9 cellular contexts compared by ENCODE assay signal in the genomic region with DNA sequence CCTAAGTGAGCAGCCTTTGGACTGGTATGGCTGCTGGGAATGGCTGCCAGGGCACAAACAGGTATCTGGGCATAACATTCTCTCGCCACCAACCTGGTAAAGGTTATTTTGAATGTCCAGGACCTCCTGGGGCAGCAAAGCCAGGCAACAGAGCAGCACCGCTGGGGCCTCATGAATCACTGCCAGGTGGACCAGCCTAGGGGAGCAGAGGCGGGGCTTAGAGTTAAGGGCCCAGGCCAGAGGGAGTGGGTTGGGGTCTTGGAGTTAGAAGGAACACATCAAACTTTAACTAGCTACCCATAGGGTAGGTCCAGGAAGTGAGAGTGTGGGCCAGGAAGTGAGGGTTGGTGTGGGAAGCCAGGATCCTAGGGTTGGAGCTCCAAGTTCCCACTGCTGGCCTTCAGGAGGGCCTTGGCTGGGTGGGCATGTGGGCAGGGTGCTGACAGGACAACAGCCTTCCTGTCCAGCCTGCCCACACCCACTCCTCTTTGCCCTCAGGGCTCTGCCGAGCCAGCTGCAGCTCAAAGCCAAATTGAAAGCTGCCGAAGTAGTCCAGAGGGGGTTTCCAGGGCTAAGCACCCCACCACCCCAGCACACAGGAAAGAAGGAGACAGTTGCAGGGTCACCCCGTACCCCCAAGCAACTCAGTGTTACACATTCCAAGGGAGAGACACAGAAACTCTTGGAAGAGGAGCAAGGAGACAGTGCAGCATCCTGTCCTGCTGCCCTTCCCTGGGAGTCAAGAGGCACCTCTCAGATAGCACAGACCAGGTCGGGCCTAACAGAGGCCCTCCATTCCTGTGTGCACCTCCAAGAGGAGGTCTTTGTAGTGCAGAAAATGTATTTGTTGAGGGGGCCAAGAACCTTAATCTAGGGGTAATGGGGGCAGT. TPM values are rescaled to one million over a fixed set of nuclear protein-coding genes. Genes with fewer than 3 reads are reported as not detected.
DNase-seq lines count a peak whose midpoint lies in the region; ATAC-seq and TF ChIP-seq lines count a peak whose summit lies in the region.
"Had no signal": no experiment of that assay in that cellular context is flagged by ENCODE, and none has a peak within 500 bp of the region (broad histone marks: within the 10 kb centered on the region; RNA-seq: fewer than 3 reads in every experiment).

No MANE protein-coding gene starts in this region.

- H3K9me3 ChIP-seq in mesodermal cell (ENCODE audit: control insufficient read depth, low read length) = no peaks in the 10 kb centered on the region
- no peaks in the 10 kb centered on the region for H3K9me3 ChIP-seq in vagina

- H3K36me3 ChIP-seq in mesodermal cell (ENCODE audit: control insufficient read depth, insufficient read depth, low read length) = peaks cover 23% of the 10 kb centered on the region
- H3K36me3 ChIP-seq in vagina = no peaks in the 10 kb centered on the region
- H3K36me3 ChIP-seq: cardiac muscle cell had no signal

- peak; percentile 23 for DNase-seq in left cardiac atrium
- DNase-seq in cardiac septum (ENCODE audit: low spot score) = no peak
- DNase-seq in astrocyte of the spinal cord (ENCODE audit: low read depth, low spot score) = no peak
- DNase-seq in vagina (ENCODE audit: extremely low spot score in 2 of 2) = no peak
- no peak for DNase-seq in kidney tubule cell (ENCODE audit: low spot score)
- DNase-seq in erythroblast (lab: John Stamatoyannopoulos, UW) = no peak

- no peak overlapping the region for H3K27ac ChIP-seq in mesodermal cell (ENCODE audit: low read depth, low read length, severe bottlenecking)
- H3K27ac ChIP-seq in vagina = peak overlapping the region; percentile 46
- H3K27ac ChIP-seq: cardiac muscle cell had no signal

- no peak for TF ChIP-seq CTCF in astrocyte of the spinal cord (IDR thresholded peaks at IDR 0.05; ENCODE audit: low read depth, low read length)
- no peak for TF ChIP-seq CTCF in vagina (IDR thresholded peaks at IDR 0.05)

- WGBS in mesodermal cell (ENCODE audit: insufficient coverage in 2 of 2), 2 experiments = 77% methylated on average over 4 to 6 of the region's 7 CpGs

- H3K4me1 ChIP-seq in mesodermal cell (ENCODE audit: control insufficient read depth, insufficient read depth, low read length, poor library complexity, severe bottlenecking) (peaks cover 24% of the 10 kb centered on the region), vagina (peaks cover 39% of the 10 kb centered on the region)

- H3K4me3 ChIP-seq in astrocyte of the spinal cord (ENCODE audit: low read depth, low read length) = peak overlapping the region; percentile 10
- H3K4me3 ChIP-seq in mesodermal cell (ENCODE audit: extremely low read depth, insufficient read depth, low read length, poor library complexity, severe bottlenecking) = peak overlapping the region; percentile 74
- H3K4me3 ChIP-seq in vagina = peak overlapping the region in 1 of 2 donors; percentile 77
- H3K4me3 ChIP-seq: cardiac muscle cell had no signal

- intact Hi-C loops in left cardiac atrium (cut with DNase I) (loop anchor here in 1 of 2 donors (10.0 kb wide), 1 partner anchor 168 kb away; no protein-coding TSS in a partner anchor), cardiac septum (cut with DNase I) (no loop called here), vagina (cut with DNase I) (no loop called here)

- TF ChIP-seq POLR2A in vagina (IDR thresholded peaks at IDR 0.05) = no peak
- no peak for TF ChIP-seq POLR2A in erythroblast (IDR thresholded peaks at IDR 0.05; ENCODE audit: low read length)

- no peaks in the 10 kb centered on the region for H3K27me3 ChIP-seq in vagina
- H3K27me3 ChIP-seq: cardiac muscle cell had no signal

- no peak for ATAC-seq in left cardiac atrium
- no peak for ATAC-seq in HG03521 (IDR thresholded peaks at IDR 0.05; ENCODE audit: unreplicated experiment)

- in situ Hi-C loops in astrocyte of the spinal cord (cut with HindIII; ENCODE audit: low sequenced_read_pairs) = no loop called here

RNA-seq across cellular contexts. Expression of a gene that starts 2.6 kb away (rescaled TPM):
- total RNA-seq in left cardiac atrium (1 to 10 TPM; 3.8 to 5.8 TPM), cardiac septum (4.7 TPM), vagina (17.2 TPM)
- polyA plus RNA-seq in mesodermal cell (2013, experiment 1 of 2) = 11.1 TPM
- 8.6 TPM for polyA plus RNA-seq in mesodermal cell (2013, experiment 2 of 2)

RNA-seq across cellular contexts. Expression of a gene that starts 5.4 kb away (rescaled TPM):
- total RNA-seq in left cardiac atrium (10 to 100 TPM; 23.3 to 29.9 TPM), cardiac septum (23.2 TPM), vagina (19.6 TPM)
- 58.8 TPM for polyA plus RNA-seq in mesodermal cell (2013, experiment 1 of 2)
- polyA plus RNA-seq in mesodermal cell (2013, experiment 2 of 2) = 45.4 TPM

RNA-seq across cellular contexts. Expression of a gene that starts 7.5 kb away (rescaled TPM):
- total RNA-seq in left cardiac atrium = under 1 TPM in 1 of 2 donors, not detected in 1; 0.05 TPM
- 0.08 TPM for total RNA-seq in cardiac septum
- polyA plus RNA-seq in mesodermal cell (2013, experiment 1 of 2) = 1.5 TPM
- polyA plus RNA-seq in mesodermal cell (2013, experiment 2 of 2) = 0.46 TPM
- 0.49 TPM for total RNA-seq in vagina

RNA-seq across cellular contexts. Expression of a gene that starts 15.8 kb away (rescaled TPM):
- 100 to 1,000 TPM; 657 to 662 TPM for total RNA-seq in left cardiac atrium
- 873 TPM for total RNA-seq in cardiac septum
- 1,346 TPM for polyA plus RNA-seq in mesodermal cell (2013, experiment 1 of 2)
- 1,290 TPM for polyA plus RNA-seq in mesodermal cell (2013, experiment 2 of 2)
- 463 TPM for total RNA-seq in vagina

RNA-seq across cellular contexts. Expression of a gene that starts 39.3 kb away (rescaled TPM):
- total RNA-seq in left cardiac atrium (100 to 1,000 TPM; 115 to 130 TPM), cardiac septum (105 TPM), vagina (51.1 TPM)
- polyA plus RNA-seq in mesodermal cell (2013, experiment 1 of 2) = 32.1 TPM
- polyA plus RNA-seq in mesodermal cell (2013, experiment 2 of 2) = 23.0 TPM
